In genomic region chr6:81439417-81439816, GRCh38 we compare ENCODE assay signal across 24 cellular contexts.
"Had no signal": no experiment of that assay in that cellular context is flagged by ENCODE, and none has a peak within 500 bp of the region (broad histone marks: within the 10 kb centered on the region; RNA-seq: fewer than 3 reads in every experiment).

No MANE protein-coding gene starts in this region.

- H3K27ac ChIP-seq: colonic mucosa, epithelial cell of prostate, esophagus squamous epithelium, gastrocnemius medialis, heart right ventricle, left lung, lower lobe of right lung had no signal

- FAIRE-seq: keratinocyte had no signal

- ATAC-seq: esophagus mucosa, gastrocnemius medialis, heart right ventricle, left cardiac atrium, left lung, left ventricle myocardium superior, lower lobe of right lung, mucosa of descending colon had no signal

- H3K27me3 ChIP-seq: colonic mucosa, esophagus squamous epithelium, gastrocnemius medialis, heart right ventricle, left lung had no signal

- H3K4me3 ChIP-seq: colonic mucosa, esophagus squamous epithelium, gastrocnemius medialis, heart right ventricle, left lung, lower lobe of right lung, mucosa of descending colon had no signal

- DNase-seq: colonic mucosa; cortex of kidney; effector CD8-positive, alpha-beta T cell; erythroblast; esophagus squamous epithelium; foreskin fibroblast; foreskin melanocyte; gastrocnemius medialis; glutamatergic neuron; head of caudate nucleus; heart right ventricle; hippocampal formation; left cardiac atrium; left lung; left ventricle myocardium superior; lower lobe of right lung; mesenchymal stem cell; mucosa of descending colon; naive B cell had no signal

- H3K27ac Mint-ChIP-seq: dendritic cell treated with granulocyte-macrophage colony-stimulating factor and Interleukin-4, amounts not matched to agents 40 ng/mL and 50 ng/mL, for 4 days; mesothelial cell of epicardium; naive B cell had no signal

- H3K36me3 ChIP-seq: colonic mucosa, esophagus squamous epithelium, gastrocnemius medialis, heart right ventricle, left lung, lower lobe of right lung had no signal

- H3K9me3 ChIP-seq: colonic mucosa, gastrocnemius medialis had no signal

- H3K4me1 ChIP-seq: colonic mucosa, esophagus squamous epithelium, gastrocnemius medialis, heart right ventricle, left lung, lower lobe of right lung had no signal

- H3K27me3 Mint-ChIP-seq: dendritic cell treated with granulocyte-macrophage colony-stimulating factor and Interleukin-4, amounts not matched to agents 40 ng/mL and 50 ng/mL, for 4 days; naive B cell had no signal

- H3K4me1 Mint-ChIP-seq: mesothelial cell of epicardium, naive B cell had no signal

- H3K4me3 Mint-ChIP-seq: dendritic cell treated with granulocyte-macrophage colony-stimulating factor and Interleukin-4, amounts not matched to agents 40 ng/mL and 50 ng/mL, for 4 days; mesothelial cell of epicardium; naive B cell had no signal
